ENCODE assay signal across 8 cellular contexts in genomic region chr15:82985688-82986441, GRCh38. TPM values are rescaled to one million over a fixed set of nuclear protein-coding genes. Genes with fewer than 3 reads are reported as not detected.
A peak's percentile ranks its signal among the peaks of the same experiment; 100 is the strongest.
DNase-seq lines count a peak whose midpoint lies in the region; ATAC-seq and TF ChIP-seq lines count a peak whose summit lies in the region.

RAMAC (plus strand) TSS chr15:82986210; CDS start chr15:82989019, 2,809 bp downstream.

- no peaks in the 10 kb centered on the region for H3K27me3 ChIP-seq in WERI-Rb-1 (ENCODE audit: insufficient read depth, low read depth, severe bottlenecking)
- H3K27me3 ChIP-seq in smooth muscle cell (ENCODE audit: low read depth) = no peaks in the 10 kb centered on the region

- H3K36me3 ChIP-seq in WERI-Rb-1 (peaks cover 34% of the 10 kb centered on the region), smooth muscle cell (ENCODE audit: low read depth) (no peaks in the 10 kb centered on the region)

- ATAC-seq in GM18870 (IDR thresholded peaks at IDR 0.05; ENCODE audit: unreplicated experiment) = peak; percentile 94
- peak; percentile 94 for ATAC-seq in HG03135 (IDR thresholded peaks at IDR 0.05; ENCODE audit: unreplicated experiment)

- H3K79me2 ChIP-seq in smooth muscle cell (ENCODE audit: low read depth) = peaks cover 15% of the 10 kb centered on the region

- H3F3A ChIP-seq in smooth muscle cell (ENCODE audit: low read depth) = no peaks in the 10 kb centered on the region

- H4K20me1 ChIP-seq in smooth muscle cell (ENCODE audit: low read depth) = peaks cover 3% of the 10 kb centered on the region

- H3K4me1 ChIP-seq in smooth muscle cell (ENCODE audit: low read depth) = peaks cover 8% of the 10 kb centered on the region

- in situ Hi-C loops in ACHN (cut with HindIII; ENCODE audit: low pct_ligation_motif_present, low pct_unique_long_range_greater_than_20kb, low sequenced_read_pairs) = loop anchor here (10.0 kb wide), 1 partner anchor 141 kb away; no protein-coding TSS in a partner anchor

- peak within 1 kb of the TSS; percentile 84 for H3K9ac ChIP-seq in smooth muscle cell (ENCODE audit: low read depth)

- H3K4me3 ChIP-seq in WERI-Rb-1 (ENCODE audit: low read depth, low read length) = peak within 1 kb of the TSS; percentile 88
- peak within 1 kb of the TSS; percentile 77 to 86 for H3K4me3 ChIP-seq in cardiac fibroblast (replicated peaks in 1 of 2; ENCODE audit: low read depth in 2 of 2, low read length in 2 of 2)
- peak within 1 kb of the TSS; percentile 73 for H3K4me3 ChIP-seq in smooth muscle cell

- WGBS in smooth muscle cell (ENCODE audit: low lambda C conversion rate) = 7% methylated on average over 44 of the region's 45 CpGs

- TF ChIP-seq CTCF in WERI-Rb-1 (IDR thresholded peaks at IDR 0.05; ENCODE audit: low read depth, low read length) (no peak), cardiac fibroblast (IDR thresholded peaks at IDR 0.05; ENCODE audit: low read depth, low read length) (no peak), smooth muscle cell (IDR thresholded peaks at IDR 0.05; ENCODE audit: borderline replicate concordance, insufficient read depth, poor library complexity, severe bottlenecking) (no peak)

- H3K9me3 ChIP-seq in WERI-Rb-1 (ENCODE audit: severe bottlenecking) = peaks cover 2% of the 10 kb centered on the region
- no peaks in the 10 kb centered on the region for H3K9me3 ChIP-seq in smooth muscle cell (replicated peaks; ENCODE audit: low read depth)

- H3K27ac ChIP-seq in WERI-Rb-1 (peak within 1 kb of the TSS; percentile 98), smooth muscle cell (ENCODE audit: low read depth) (peak within 1 kb of the TSS; percentile 20)

- DNase-seq in ACHN (peak; percentile 96), NCI-H2196 treated with DMSO at 0.1 percent for 48 hours (lab: John Stamatoyannopoulos, UW; ENCODE audit: unreplicated experiment) (peak; percentile 70), WERI-Rb-1 (peak; percentile 91), cardiac fibroblast (ENCODE audit: low read depth in 2 of 2) (peak; percentile 96 to 97), iPS-NIHi7 (ENCODE audit: extremely low spot score) (peak; percentile 88), smooth muscle cell (lab: John Stamatoyannopoulos, UW; ENCODE audit: unreplicated experiment) (peak; percentile 49)

- H2AFZ ChIP-seq in smooth muscle cell (ENCODE audit: low read depth) = peak within 1 kb of the TSS; percentile 96

- peak within 1 kb of the TSS; percentile 91 for H3K4me2 ChIP-seq in smooth muscle cell

RNA-seq across cellular contexts. Expression of gene RAMAC, which starts in this region (rescaled TPM):
- 45.6 and 56.6 TPM in 2 replicates for total RNA-seq in smooth muscle cell
- polyA plus RNA-seq in smooth muscle cell = 59.2 and 61.1 TPM in 2 replicates

Comparison
In these comparisons a context has a peak if more than half of its experiments do, and no peak if none do; other contexts are left out.
1. Peak in every context shown above with its lines: DNase-seq, ATAC-seq, H3K4me3 ChIP-seq and H3K27ac ChIP-seq.